ENCODE assay signal across 8 cellular contexts in the genomic region with DNA sequence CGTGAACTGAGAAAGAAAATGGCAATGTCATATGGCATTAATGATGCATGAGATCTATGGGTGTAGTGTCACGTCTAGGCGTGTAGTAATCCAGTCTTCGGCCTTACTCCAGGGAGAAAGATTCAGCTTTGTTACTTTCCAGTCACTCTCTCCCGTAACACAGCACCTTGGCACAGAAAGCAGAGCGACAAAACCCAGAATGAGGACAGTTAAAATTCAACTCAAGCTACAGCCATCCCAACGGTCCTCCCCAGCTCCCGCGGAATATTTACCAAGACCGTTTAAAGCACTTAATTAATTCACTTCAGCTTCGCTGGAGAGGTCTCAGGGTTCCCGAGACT. TPM values are rescaled to one million over a fixed set of nuclear protein-coding genes. Genes with fewer than 3 reads are reported as not detected.
DNase-seq lines count a peak whose midpoint lies in the region; ATAC-seq, FAIRE-seq and TF ChIP-seq lines count a peak whose summit lies in the region.

No MANE protein-coding gene starts in this region.

- no peak for DNase-seq in activated CD8-positive, alpha-beta memory T cell treated with anti-CD3 and anti-CD28 coated beads, Interleukin-2, amount 10 ng/mL, durations not matched to agents 7 days and 5 days
- no peak for DNase-seq in activated CD8-positive, alpha-beta memory T cell treated with anti-CD3 and anti-CD28 coated beads for 24 hours
- DNase-seq in bronchial epithelial cell (ENCODE audit: low read depth), result no peak
- DNase-seq in lung (ENCODE audit: low spot score), result no peak
- no peak for DNase-seq in tibial nerve (ENCODE audit: low spot score in 2 of 2)
- DNase-seq in NCI-H345 treated with DMSO at 0.1 percent for 48 hours (lab: John Stamatoyannopoulos, UW; ENCODE audit: unreplicated experiment), result no peak
- no peak for DNase-seq in activated CD4-positive, alpha-beta T cell treated with anti-CD3 and anti-CD28 coated beads for 1 hour

- H3K9me3 ChIP-seq in lung (ENCODE audit: control insufficient read depth in 2 of 2, insufficient read depth in 1 of 2, low read length in 1 of 2), result no peaks in the 10 kb centered on the region
- H3K9me3 ChIP-seq in tibial nerve, result no peaks in the 10 kb centered on the region

- H3K4me3 Mint-ChIP-seq in activated CD8-positive, alpha-beta memory T cell treated with anti-CD3 and anti-CD28 coated beads, Interleukin-2, amount 10 ng/mL, durations not matched to agents 7 days and 5 days, result peak overlapping the region; percentile 58

- 32 to 33% methylated on average over 12 of the region's 12 CpGs for WGBS in lung, 2 donors
- WGBS in tibial nerve, 2 donors, result 31% methylated on average over 12 of the region's 12 CpGs

- no peak for TF ChIP-seq POLR2A in tibial nerve (IDR thresholded peaks at IDR 0.05)

- H3K4me1 ChIP-seq in lung (ENCODE audit: control insufficient read depth in 2 of 2, insufficient read depth in 2 of 2, low read length in 2 of 2) (peaks cover 3 to 5% of the 10 kb centered on the region in 2 donors), tibial nerve (peaks cover 0 to 51% (median 13%) of the 10 kb centered on the region in 4 donors)

- TF ChIP-seq EP300 in tibial nerve (IDR thresholded peaks at IDR 0.05), result no peak

- no peak for ATAC-seq in activated CD8-positive, alpha-beta memory T cell treated with anti-CD3 and anti-CD28 coated beads, Interleukin-2, amount 10 ng/mL, durations not matched to agents 7 days and 5 days
- ATAC-seq in lung (ENCODE audit: insufficient read depth, low FRiP score), result no peak
- ATAC-seq in HG03139 (IDR thresholded peaks at IDR 0.05; ENCODE audit: unreplicated experiment), result no peak

- H3K27me3 ChIP-seq in bronchial epithelial cell (ENCODE audit: control insufficient read depth, insufficient read depth, low read length) (no peaks in the 10 kb centered on the region), lung (ENCODE audit: control insufficient read depth, insufficient read depth) (no peaks in the 10 kb centered on the region), tibial nerve (no peaks in the 10 kb centered on the region)

- peak overlapping the region; percentile 16 for H3K27ac Mint-ChIP-seq in activated CD8-positive, alpha-beta memory T cell treated with anti-CD3 and anti-CD28 coated beads, Interleukin-2, amount 10 ng/mL, durations not matched to agents 7 days and 5 days

- peaks cover 56% of the 10 kb centered on the region for H3K27me3 Mint-ChIP-seq in activated CD8-positive, alpha-beta memory T cell treated with anti-CD3 and anti-CD28 coated beads, Interleukin-2, amount 10 ng/mL, durations not matched to agents 7 days and 5 days

- CTCF ChIA-PET in activated CD8-positive, alpha-beta memory T cell treated with anti-CD3 and anti-CD28 coated beads, Interleukin-2, amount 10 ng/mL, durations not matched to agents 7 days and 5 days (lab: Charles Lee), result interaction anchor here (0.9 to 1.3 kb wide), 2 partner anchors 17 to 377 kb away, joined by 3 to 4 read pairs; no protein-coding TSS in a partner anchor

- TF ChIP-seq CTCF in bronchial epithelial cell (IDR thresholded peaks at IDR 0.05; ENCODE audit: insufficient read depth, low read length, severe bottlenecking), result no peak
- TF ChIP-seq CTCF in lung (IDR thresholded peaks at IDR 0.05; ENCODE audit: control extremely low read depth, extremely low read depth), result no peak
- TF ChIP-seq CTCF in tibial nerve (IDR thresholded peaks at IDR 0.05), result no peak

- H3K27ac ChIP-seq in lung (ENCODE audit: low read depth in 1 of 2, low read length in 1 of 2) (peak overlapping the region in 1 of 2 donors; percentile 81), tibial nerve (peak overlapping the region; percentile 77 to 94 (median 86))

- peaks cover 35% of the 10 kb centered on the region for H3K4me1 Mint-ChIP-seq in activated CD8-positive, alpha-beta memory T cell treated with anti-CD3 and anti-CD28 coated beads, Interleukin-2, amount 10 ng/mL, durations not matched to agents 7 days and 5 days

- no peaks in the 10 kb centered on the region for H3K9me3 Mint-ChIP-seq in activated CD8-positive, alpha-beta memory T cell treated with anti-CD3 and anti-CD28 coated beads, Interleukin-2, amount 10 ng/mL, durations not matched to agents 7 days and 5 days (ENCODE audit: low read depth)

- FAIRE-seq in bronchial epithelial cell (lab: Jason Lieb, UNC), result no peak

- H3K36me3 ChIP-seq in bronchial epithelial cell (ENCODE audit: control insufficient read depth, insufficient read depth, low read length) (no peaks in the 10 kb centered on the region), lung (ENCODE audit: control insufficient read depth in 2 of 2, insufficient read depth in 2 of 2, low read length in 2 of 2) (no peaks in the 10 kb centered on the region), tibial nerve (no peaks in the 10 kb centered on the region)

- no peaks in the 10 kb centered on the region for H3K36me3 Mint-ChIP-seq in activated CD8-positive, alpha-beta memory T cell treated with anti-CD3 and anti-CD28 coated beads, Interleukin-2, amount 10 ng/mL, durations not matched to agents 7 days and 5 days

- peak overlapping the region; percentile 69 for H3K4me3 ChIP-seq in bronchial epithelial cell (ENCODE audit: low read depth, low read length)
- peak overlapping the region; percentile 61 for H3K4me3 ChIP-seq in lung
- peak overlapping the region; percentile 64 to 93 (median 79) for H3K4me3 ChIP-seq in tibial nerve

RNA-seq across cellular contexts. Expression of gene CRIM1, which starts 0.8 kb away (rescaled TPM):
- total RNA-seq in activated CD8-positive, alpha-beta memory T cell treated with anti-CD3 and anti-CD28 coated beads, Interleukin-2, amount 10 ng/mL, durations not matched to agents 7 days and 5 days, result 10 to 100 TPM; 12.6 to 17.6 TPM
- total RNA-seq in bronchial epithelial cell (35.3 and 45.7 TPM in 2 replicates), lung (100 to 1,000 TPM in 1 of 2 donors, 10 to 100 TPM in 1; 76.1 to 119 TPM), tibial nerve (100 to 1,000 TPM; 179 to 229 (median 188) TPM)
- 10 to 100 TPM; 24.3 to 40.8 TPM for polyA plus RNA-seq in lung
